8 cellular contexts compared by ENCODE assay signal in the genomic region with DNA sequence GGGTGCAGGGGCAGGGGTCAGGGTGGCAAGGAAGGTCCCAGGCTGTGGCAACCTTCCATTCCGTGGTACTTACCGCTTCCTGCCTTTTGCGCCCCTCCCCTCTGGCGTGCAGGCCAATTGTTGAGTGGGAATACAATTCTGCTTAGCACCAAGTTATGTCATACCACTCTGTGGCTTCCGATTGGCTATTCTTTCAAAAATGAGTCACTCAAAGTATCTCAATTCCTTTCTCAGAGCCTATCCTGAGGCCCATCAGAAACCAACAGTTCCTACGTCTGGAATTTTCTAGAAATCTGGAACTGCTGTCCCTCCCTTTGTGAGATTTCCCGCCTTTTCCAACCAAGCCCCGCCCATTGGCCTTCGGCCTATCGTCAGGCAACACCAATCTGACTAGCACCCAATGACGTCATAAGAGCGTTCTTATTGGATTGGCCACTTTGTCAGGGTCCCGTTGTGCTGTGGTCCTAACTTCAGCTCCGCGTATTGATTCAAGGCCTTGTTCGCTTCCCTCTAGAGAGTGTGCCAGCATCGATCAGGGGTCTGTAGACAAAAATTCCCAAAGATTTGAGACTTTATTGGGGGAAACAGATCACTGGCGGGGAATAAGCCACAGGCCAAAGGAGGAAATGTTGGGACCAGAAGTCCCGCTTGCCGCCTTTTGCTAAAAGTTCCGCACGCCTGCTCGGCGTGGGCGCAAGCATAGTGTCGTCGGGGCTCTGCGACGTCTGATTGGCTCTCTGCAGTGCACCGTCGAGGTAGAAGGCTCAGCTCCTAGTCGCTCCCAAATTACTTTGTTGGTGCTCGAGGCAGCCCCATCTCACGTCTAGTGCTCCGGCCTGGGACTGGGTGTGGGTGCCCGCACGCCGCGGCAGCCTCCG. TPM values are rescaled to one million over a fixed set of nuclear protein-coding genes. Genes with fewer than 3 reads are reported as not detected.
DNase-seq lines count a peak whose midpoint lies in the region; ATAC-seq, FAIRE-seq and TF ChIP-seq lines count a peak whose summit lies in the region.

No MANE protein-coding gene starts in this region.

- H3K4me3 Mint-ChIP-seq in activated CD8-positive, alpha-beta T cell treated with anti-CD3 and anti-CD28 coated beads for 36 hours = peak overlapping the region; percentile 54

- no peaks in the 10 kb centered on the region for H3K27me3 Mint-ChIP-seq in activated CD8-positive, alpha-beta T cell treated with anti-CD3 and anti-CD28 coated beads for 36 hours

- no peak overlapping the region for H3K27ac ChIP-seq in duodenal mucosa (ENCODE audit: low read depth, low read length)
- H3K27ac ChIP-seq in mesendoderm (ENCODE audit: low read depth, low read length) = no peak overlapping the region

- no peaks in the 10 kb centered on the region for H3K79me1 ChIP-seq in mesendoderm (ENCODE audit: low read length)

- intact Hi-C loops in activated CD8-positive, alpha-beta T cell treated with anti-CD3 and anti-CD28 coated beads for 36 hours (cut with micrococcal nuclease) = no loop called here

- H3K4me1 Mint-ChIP-seq in activated CD8-positive, alpha-beta T cell treated with anti-CD3 and anti-CD28 coated beads for 36 hours (ENCODE audit: low read depth) = peaks cover 7% of the 10 kb centered on the region

- no peak overlapping the region for H2AK5ac ChIP-seq in mesendoderm (ENCODE audit: low read length)

- no peak overlapping the region for H4K8ac ChIP-seq in mesendoderm (ENCODE audit: low read depth, low read length)

- H3K23ac ChIP-seq in mesendoderm (ENCODE audit: low read length) = no peak overlapping the region

- POLR2A ChIA-PET in activated CD8-positive, alpha-beta T cell treated with anti-CD3 and anti-CD28 coated beads for 36 hours (lab: Charles Lee) = no interaction called here

- H3K36me3 ChIP-seq in duodenal mucosa (ENCODE audit: control insufficient read depth in 1 of 2, insufficient read depth in 2 of 2, low read length in 2 of 2) (no peaks in the 10 kb centered on the region), mesendoderm (ENCODE audit: control insufficient read depth, insufficient read depth, low read length) (no peaks in the 10 kb centered on the region)

- no peaks in the 10 kb centered on the region for H3K79me2 ChIP-seq in mesendoderm (ENCODE audit: control insufficient read depth, insufficient read depth, low read length)

- H3K9me3 Mint-ChIP-seq in activated CD8-positive, alpha-beta T cell treated with anti-CD3 and anti-CD28 coated beads for 36 hours = no peaks in the 10 kb centered on the region

- H3K4me3 ChIP-seq in duodenal mucosa (ENCODE audit: low read depth in 1 of 2, low read length in 2 of 2) = peak overlapping the region; percentile 44 to 48
- no peak overlapping the region for H3K4me3 ChIP-seq in mesendoderm (ENCODE audit: low read length)

- H2BK120ac ChIP-seq in mesendoderm (ENCODE audit: low read depth, low read length) = no peak overlapping the region

- no peak overlapping the region for H2BK15ac ChIP-seq in mesendoderm (replicated peaks; ENCODE audit: low read depth)

- no peak overlapping the region for H3K56ac ChIP-seq in mesendoderm (ENCODE audit: low read length)

- no peak overlapping the region for H3K4me2 ChIP-seq in mesendoderm (ENCODE audit: low read length)

- H2BK5ac ChIP-seq in mesendoderm (ENCODE audit: low read length) = no peak overlapping the region

- H3K9me3 ChIP-seq in duodenal mucosa (ENCODE audit: control insufficient read depth in 1 of 2, low read length in 2 of 2) = no peaks in the 10 kb centered on the region

- H3K9ac ChIP-seq in duodenal mucosa (ENCODE audit: low read depth in 1 of 2, low read length in 2 of 2) (peak overlapping the region; percentile 4 to 12), mesendoderm (ENCODE audit: low read length) (no peak overlapping the region)

- H3K18ac ChIP-seq in mesendoderm (ENCODE audit: low read length) = no peak overlapping the region

- CTCF ChIA-PET in activated CD8-positive, alpha-beta T cell treated with anti-CD3 and anti-CD28 coated beads for 36 hours (lab: Charles Lee) = interaction anchor here (1.1 kb wide), 1 partner anchor 14 kb away, joined by 5 read pairs; no protein-coding TSS in a partner anchor

- no peak overlapping the region for H4K5ac ChIP-seq in mesendoderm (ENCODE audit: low read length)

- H3K27ac Mint-ChIP-seq in activated CD8-positive, alpha-beta T cell treated with anti-CD3 and anti-CD28 coated beads for 36 hours = peak overlapping the region; percentile 96

- DNase-seq in NCI-H69 (lab: John Stamatoyannopoulos, UW) = peak; percentile 62
- DNase-seq in activated CD8-positive, alpha-beta T cell treated with anti-CD3 and anti-CD28 coated beads for 36 hours = peak; percentile 89
- DNase-seq in mesendoderm = peak; percentile 86
- DNase-seq in stimulated activated CD8-positive, alpha-beta memory T cell treated with anti-CD3 and anti-CD28 coated beads, Interleukin-4, amount 100 ng/mL, for 1 hour (ENCODE audit: low read depth in 2 of 2, low spot score in 1 of 2) = peak; percentile 55 to 59

- H3K4me1 ChIP-seq in duodenal mucosa (ENCODE audit: control insufficient read depth in 1 of 2, insufficient read depth in 2 of 2, low read length in 2 of 2) (peaks cover 7 to 9% of the 10 kb centered on the region in 2 donors), mesendoderm (ENCODE audit: control insufficient read depth, low read depth, low read length) (peaks cover 5% of the 10 kb centered on the region)

- FAIRE-seq in A204.1 (lab: Jason Lieb, UNC) = peak; percentile 97

- no CpG with 5 or more reads among the region's 40 CpGs for WGBS in mesendoderm (ENCODE audit: extremely low coverage, insufficient coverage, low lambda C conversion rate)

- TF ChIP-seq CTCF in activated CD8-positive, alpha-beta T cell treated with anti-CD3 and anti-CD28 coated beads for 36 hours (IDR thresholded peaks at IDR 0.05) = no peak

- ATAC-seq in GM18508 (IDR thresholded peaks at IDR 0.05; ENCODE audit: insufficient read depth, unreplicated experiment) = peak; percentile 62
- peak; percentile 81 for ATAC-seq in HG03066 (IDR thresholded peaks at IDR 0.05; ENCODE audit: low read depth, unreplicated experiment)
- ATAC-seq in activated CD8-positive, alpha-beta T cell treated with anti-CD3 and anti-CD28 coated beads for 36 hours = peak; percentile 96

- H3K36me3 Mint-ChIP-seq in activated CD8-positive, alpha-beta T cell treated with anti-CD3 and anti-CD28 coated beads for 36 hours (ENCODE audit: low read depth) = no peaks in the 10 kb centered on the region

- H3K27me3 ChIP-seq in duodenal mucosa (ENCODE audit: control insufficient read depth in 1 of 2, insufficient read depth in 2 of 2, low read length in 2 of 2) = no peaks in the 10 kb centered on the region
- H3K27me3 ChIP-seq in mesendoderm (ENCODE audit: insufficient read depth, low read length, poor library complexity) = no peaks in the 10 kb centered on the region

- no peak overlapping the region for H3K4ac ChIP-seq in mesendoderm (ENCODE audit: low read depth, low read length)

RNA-seq across cellular contexts. Expression of a gene that starts 11.7 kb away (rescaled TPM):
- under 1 TPM; 0.16 to 0.83 TPM for total RNA-seq in activated CD8-positive, alpha-beta T cell treated with anti-CD3 and anti-CD28 coated beads for 36 hours
- 0.04 TPM for polyA plus RNA-seq in mesendoderm (2013, experiment 1 of 2)
- polyA plus RNA-seq in mesendoderm (2013, experiment 2 of 2) = 0.07 TPM

RNA-seq across cellular contexts. Expression of a gene that starts 15.1 kb away (rescaled TPM):
- 10 to 100 TPM; 11.1 to 13.0 TPM for total RNA-seq in activated CD8-positive, alpha-beta T cell treated with anti-CD3 and anti-CD28 coated beads for 36 hours
- 29.3 TPM for polyA plus RNA-seq in mesendoderm (2013, experiment 1 of 2)
- 31.9 TPM for polyA plus RNA-seq in mesendoderm (2013, experiment 2 of 2)

RNA-seq across cellular contexts. Expression of a gene that starts 23.9 kb away (rescaled TPM):
- 10 to 100 TPM; 10.8 to 13.1 TPM for total RNA-seq in activated CD8-positive, alpha-beta T cell treated with anti-CD3 and anti-CD28 coated beads for 36 hours
- polyA plus RNA-seq in mesendoderm (2013, experiment 1 of 2) = 2.0 TPM
- polyA plus RNA-seq in mesendoderm (2013, experiment 2 of 2) = 1.9 TPM

RNA-seq across cellular contexts. Expression of a gene that starts 34.7 kb away (rescaled TPM):
- not detected for total RNA-seq in activated CD8-positive, alpha-beta T cell treated with anti-CD3 and anti-CD28 coated beads for 36 hours
- 0.28 TPM for polyA plus RNA-seq in mesendoderm (2013, experiment 1 of 2)
- polyA plus RNA-seq in mesendoderm (2013, experiment 2 of 2) = 0.49 TPM

RNA-seq across cellular contexts. Expression of a gene that starts 41.8 kb away (rescaled TPM):
- 10 to 100 TPM; 22.3 to 22.9 TPM for total RNA-seq in activated CD8-positive, alpha-beta T cell treated with anti-CD3 and anti-CD28 coated beads for 36 hours
- 19.4 TPM for polyA plus RNA-seq in mesendoderm (2013, experiment 1 of 2)
- polyA plus RNA-seq in mesendoderm (2013, experiment 2 of 2) = 20.6 TPM
